ENCODE assay signal across 30 cellular contexts in genomic region chr7:39379416-39379815, GRCh38.
"Had no signal": no experiment of that assay in that cellular context is flagged by ENCODE, and none has a peak within 500 bp of the region (broad histone marks: within the 10 kb centered on the region; RNA-seq: fewer than 3 reads in every experiment).

No MANE protein-coding gene starts in this region.

- H3K9me3 ChIP-seq: ascending aorta, MG63 had no signal

- H3K4me1 Mint-ChIP-seq: activated naive CD8-positive, alpha-beta T cell treated with anti-CD3 and anti-CD28 coated beads for 36 hours; activated T-helper 17 cell treated with anti-CD3 and anti-CD28 coated beads, Interleukin-2, amount 50 U/mL, for 72 hours had no signal

- H3K36me3 Mint-ChIP-seq: activated naive CD8-positive, alpha-beta T cell treated with anti-CD3 and anti-CD28 coated beads for 36 hours had no signal

- H3K4me1 ChIP-seq: ascending aorta had no signal

- H3K4me3 Mint-ChIP-seq: activated CD8-positive, alpha-beta T cell treated with anti-CD3 and anti-CD28 coated beads for 36 hours; activated naive CD8-positive, alpha-beta T cell treated with anti-CD3 and anti-CD28 coated beads for 36 hours; activated T-cell treated with anti-CD3 and anti-CD28 coated beads, Interleukin-2, amount 50 U/mL, for 72 hours; activated T-helper 17 cell treated with anti-CD3 and anti-CD28 coated beads, Interleukin-2, amount 50 U/mL, for 72 hours had no signal

- DNase-seq: activated CD4-positive, alpha-beta T cell treated with anti-CD3 and anti-CD28 coated beads for 1 hour; activated CD4-positive, alpha-beta T cell treated with anti-CD3 and anti-CD28 coated beads for 48 hours; activated CD4-positive, CD25-positive, alpha-beta regulatory T cell; activated CD8-positive, alpha-beta T cell treated with anti-CD3 and anti-CD28 coated beads for 36 hours; activated effector memory CD4-positive, alpha-beta T cell treated with anti-CD3 and anti-CD28 coated beads, Interleukin-2, amount 50 U/mL, for 16 hours; activated naive CD4-positive, alpha-beta T cell; activated naive CD4-positive, alpha-beta T cell treated with anti-CD3 and anti-CD28 coated beads, Interleukin-2, amount 50 U/mL, for 16 hours; activated naive CD8-positive, alpha-beta T cell treated with anti-CD3 and anti-CD28 coated beads for 36 hours; activated T-cell treated with anti-CD3 and anti-CD28 coated beads, Interleukin-2, amount 50 U/mL, for 1 hour; activated T-cell treated with anti-CD3 and anti-CD28 coated beads, Interleukin-2, amount 50 U/mL, for 72 hours; amniotic stem cell; Karpas-422; KBM-7; MG63; NCI-H1092; NCI-H1436 treated with DMSO at 0.1 percent for 48 hours; NCI-H1694 treated with DMSO at 0.1 percent for 48 hours; NCI-H2029; NCI-H345; NCI-H524 treated with DMSO at 0.1 percent for 48 hours; NK-92 treated with Interleukin-12 subunit alpha and Interleukin-12 subunit beta, amount 100 ng/mL, for 24 hours; PC-3; Right ventricle myocardium superior; SW 1271; T-helper 1 cell; T-helper 2 cell; T-helper 9 cell; WERI-Rb-1 had no signal

- H3K36me3 ChIP-seq: ascending aorta, MG63, WERI-Rb-1 had no signal

- H3K27ac Mint-ChIP-seq: activated CD8-positive, alpha-beta T cell treated with anti-CD3 and anti-CD28 coated beads for 36 hours; activated naive CD8-positive, alpha-beta T cell treated with anti-CD3 and anti-CD28 coated beads for 36 hours; activated T-cell treated with anti-CD3 and anti-CD28 coated beads, Interleukin-2, amount 50 U/mL, for 72 hours; activated T-helper 17 cell treated with anti-CD3 and anti-CD28 coated beads, Interleukin-2, amount 50 U/mL, for 72 hours had no signal

- H3K27ac ChIP-seq: ascending aorta, WERI-Rb-1 had no signal

- H3K27me3 ChIP-seq: ascending aorta, MG63 had no signal

- H3K4me3 ChIP-seq: ascending aorta, MG63 had no signal

- H3K9me3 Mint-ChIP-seq: activated CD8-positive, alpha-beta T cell treated with anti-CD3 and anti-CD28 coated beads for 36 hours; activated naive CD8-positive, alpha-beta T cell treated with anti-CD3 and anti-CD28 coated beads for 36 hours; activated T-cell treated with anti-CD3 and anti-CD28 coated beads, Interleukin-2, amount 50 U/mL, for 72 hours; activated T-helper 17 cell treated with anti-CD3 and anti-CD28 coated beads, Interleukin-2, amount 50 U/mL, for 72 hours had no signal
